In genomic region chr3:10010546-10011465, GRCh38 we compare ENCODE assay signal across 8 cellular contexts. TPM values are rescaled to one million over a fixed set of nuclear protein-coding genes. Genes with fewer than 3 reads are reported as not detected.
DNase-seq lines count a peak whose midpoint lies in the region; ATAC-seq and TF ChIP-seq lines count a peak whose summit lies in the region.

No MANE protein-coding gene starts in this region.

- H3K27ac ChIP-seq in rectal smooth muscle tissue (ENCODE audit: low read depth, low read length) (peak overlapping the region; percentile 70), uterus (peak overlapping the region; percentile 48 to 64)

- peak; percentile 88 for ATAC-seq in GM18502 (IDR thresholded peaks at IDR 0.05; ENCODE audit: poor library complexity, unreplicated experiment)
- peak; percentile 83 for ATAC-seq in HG02870 (IDR thresholded peaks at IDR 0.05; ENCODE audit: unreplicated experiment)

- intact Hi-C loops in uterus (cut with DNase I; ENCODE audit: low total_unique reads) = no loop called here

- H3K36me3 ChIP-seq in rectal smooth muscle tissue (ENCODE audit: control insufficient read depth, insufficient read depth, low read length) (no peaks in the 10 kb centered on the region), uterus (no peaks in the 10 kb centered on the region)

- peak; percentile 12 to 64 for TF ChIP-seq POLR2A in uterus (IDR thresholded peaks at IDR 0.05)

- H3K9me3 ChIP-seq in uterus = no peaks in the 10 kb centered on the region

- DNase-seq in NCI-H187 (lab: John Stamatoyannopoulos, UW) (peak; percentile 56 to 74), T-helper 22 cell (ENCODE audit: low read depth) (peak; percentile 68), astrocyte of the cerebellum (ENCODE audit: low read depth) (peak; percentile 54), hepatic stellate cell (ENCODE audit: low spot score) (peak; percentile 94), uterus (peak; percentile 95 to 97)

- in situ Hi-C loops in astrocyte of the cerebellum (cut with HindIII; ENCODE audit: low sequenced_read_pairs) = no loop called here

- H3K4me3 ChIP-seq in astrocyte of the cerebellum (ENCODE audit: low read depth, low read length) = peak overlapping the region; percentile 67
- H3K4me3 ChIP-seq in rectal smooth muscle tissue (ENCODE audit: low read length) = peak overlapping the region; percentile 87
- H3K4me3 ChIP-seq in uterus = peak overlapping the region; percentile 44 to 45

- H3K9ac ChIP-seq in rectal smooth muscle tissue (ENCODE audit: low read length) = peak overlapping the region; percentile 16

- H3K27me3 ChIP-seq in rectal smooth muscle tissue (ENCODE audit: control insufficient read depth, insufficient read depth, low read length) (no peaks in the 10 kb centered on the region), uterus (no peaks in the 10 kb centered on the region)

- TF ChIP-seq CTCF in astrocyte of the cerebellum (IDR thresholded peaks at IDR 0.05; ENCODE audit: low read depth, low read length, missing control alignments) (no peak), uterus (IDR thresholded peaks at IDR 0.05) (peak in 1 of 4 experiments; percentile 9)

- H3K4me1 ChIP-seq in rectal smooth muscle tissue (ENCODE audit: control insufficient read depth, insufficient read depth, low read length) = peaks cover 16% of the 10 kb centered on the region
- peaks cover 0 to 3% of the 10 kb centered on the region in 2 donors for H3K4me1 ChIP-seq in uterus

RNA-seq across cellular contexts. Expression of gene FANCD2, which starts 15.4 kb away (rescaled TPM):
- total RNA-seq in uterus = 10 to 100 TPM in 1 of 4 donors, 1 to 10 TPM in 2, not detected in 1; 3.0 to 17.7 (median 3.6) TPM

RNA-seq across cellular contexts. Expression of gene EMC3, which starts 24.2 kb away (rescaled TPM):
- total RNA-seq in uterus = 100 to 1,000 TPM in 1 of 4 donors, 10 to 100 TPM in 2, 1 to 10 TPM in 1; 9.1 to 162 (median 44.0) TPM

RNA-seq across cellular contexts. Expression of gene PRRT3, which starts 58.6 kb away (rescaled TPM):
- 1 to 10 TPM in 3 of 4 donors, under 1 TPM in 1; 0.51 to 8.2 (median 2.2) TPM for total RNA-seq in uterus

Comparison
In these comparisons a context has a peak if more than half of its experiments do, and no peak if none do; other contexts are left out.
1. Peak in every context shown above with its lines: DNase-seq, ATAC-seq, H3K4me3 ChIP-seq and H3K27ac ChIP-seq.